18 cellular contexts compared by ENCODE assay signal in the genomic region with DNA sequence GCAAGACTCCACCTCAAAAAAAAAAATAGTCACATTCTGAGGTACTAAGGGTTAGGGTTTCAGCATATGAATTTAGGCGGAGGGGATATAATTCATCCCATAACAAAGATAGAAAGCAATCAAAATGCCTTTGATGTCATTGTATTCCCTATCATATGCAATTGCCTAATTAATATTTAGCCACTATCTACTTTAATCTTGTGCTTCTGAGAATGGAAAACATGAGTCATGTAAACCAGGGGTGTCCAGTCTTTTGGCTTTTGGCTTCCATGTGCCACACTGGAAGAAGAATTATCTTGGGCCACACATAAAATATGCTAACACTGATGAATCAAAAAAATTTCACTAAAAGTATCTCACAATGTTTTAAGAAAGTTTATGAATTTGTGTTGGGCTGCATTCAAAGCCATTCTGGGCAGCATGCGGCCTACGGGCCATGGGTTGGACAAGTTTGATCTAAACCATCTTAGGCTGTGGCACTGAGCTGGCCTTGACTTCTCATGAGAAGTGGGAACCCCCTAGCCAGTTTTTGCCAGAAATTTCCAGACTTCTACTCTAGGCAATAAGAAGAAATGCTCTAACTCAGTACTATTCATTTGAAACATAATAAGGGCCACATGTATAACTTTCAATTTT.
"Had no signal": no experiment of that assay in that cellular context is flagged by ENCODE, and none has a peak within 500 bp of the region (broad histone marks: within the 10 kb centered on the region; RNA-seq: fewer than 3 reads in every experiment).

No MANE protein-coding gene starts in this region.

- DNase-seq: activated CD4-positive, alpha-beta T cell treated with anti-CD3 and anti-CD28 coated beads for 1 hour; activated CD4-positive, alpha-beta T cell treated with anti-CD3 and anti-CD28 coated beads, Interleukin-2, amount 50 U/mL, for 4 hours; activated naive CD8-positive, alpha-beta T cell treated with anti-CD3 and anti-CD28 coated beads, Interleukin-2, amount 50 U/mL, for 24 hours; anterior cingulate cortex; effector CD4-positive, alpha-beta T cell; left ventricle myocardium superior; naive thymus-derived CD8-positive, alpha-beta T cell; ovary; psoas muscle; right cardiac atrium; stimulated activated CD4-positive, alpha-beta T cell treated with anti-CD3 and anti-CD28 coated beads, Interleukin-15, amount 100 ng/mL, for 24 hours; stimulated activated CD4-positive, alpha-beta T cell treated with anti-CD3 and anti-CD28 coated beads, Interleukin-4, amount 100 ng/mL, for 1 hour; stomach; upper lobe of left lung; WERI-Rb-1 had no signal

- H3K4me1 ChIP-seq: breast epithelium, psoas muscle had no signal

- H3K27me3 ChIP-seq: breast epithelium, ovary, stomach, upper lobe of left lung had no signal

- H3K36me3 ChIP-seq: breast epithelium, ovary, stomach, upper lobe of left lung, WERI-Rb-1 had no signal

- H3K27ac Mint-ChIP-seq: activated naive CD8-positive, alpha-beta T cell treated with anti-CD3 and anti-CD28 coated beads, Interleukin-2, amount 50 U/mL, for 24 hours; activated T-helper 1 cell treated with anti-CD3 and anti-CD28 coated beads, Interleukin-12 subunit alpha, Interleukin-12 subunit beta, Interleukin-2, Interleukin-4 antibody, amounts not matched to agents 30 ng/mL and 10 ng/mL and 1 ng/mL, durations not matched to agents 14 hours and 24 hours and 36 hours had no signal

- H3K9me3 Mint-ChIP-seq: activated naive CD8-positive, alpha-beta T cell treated with anti-CD3 and anti-CD28 coated beads, Interleukin-2, amount 50 U/mL, for 24 hours; activated T-helper 1 cell treated with anti-CD3 and anti-CD28 coated beads, Interleukin-12 subunit alpha, Interleukin-12 subunit beta, Interleukin-2, Interleukin-4 antibody, amounts not matched to agents 30 ng/mL and 10 ng/mL and 1 ng/mL, durations not matched to agents 14 hours and 24 hours and 36 hours had no signal

- H3K27me3 Mint-ChIP-seq: activated naive CD8-positive, alpha-beta T cell treated with anti-CD3 and anti-CD28 coated beads, Interleukin-2, amount 50 U/mL, for 24 hours; naive thymus-derived CD8-positive, alpha-beta T cell had no signal

- H3K4me3 Mint-ChIP-seq: activated naive CD8-positive, alpha-beta T cell treated with anti-CD3 and anti-CD28 coated beads, Interleukin-2, amount 50 U/mL, for 24 hours; activated T-helper 1 cell treated with anti-CD3 and anti-CD28 coated beads, Interleukin-12 subunit alpha, Interleukin-12 subunit beta, Interleukin-2, Interleukin-4 antibody, amounts not matched to agents 30 ng/mL and 10 ng/mL and 1 ng/mL, durations not matched to agents 14 hours and 24 hours and 36 hours; naive thymus-derived CD8-positive, alpha-beta T cell had no signal

- H3K9me3 ChIP-seq: breast epithelium, ovary, psoas muscle, stomach, upper lobe of left lung had no signal

- H3K4me3 ChIP-seq: breast epithelium, ovary, psoas muscle, stomach, upper lobe of left lung had no signal

- ATAC-seq: activated naive CD8-positive, alpha-beta T cell treated with anti-CD3 and anti-CD28 coated beads, Interleukin-2, amount 50 U/mL, for 24 hours; esophagus mucosa; left ventricle myocardium superior; naive thymus-derived CD8-positive, alpha-beta T cell; psoas muscle; right cardiac atrium had no signal

- H3K27ac ChIP-seq: breast epithelium, ovary, psoas muscle, stomach, upper lobe of left lung, WERI-Rb-1 had no signal
